Comparison of ENCODE assay signal across 8 cellular contexts in the genomic region with DNA sequence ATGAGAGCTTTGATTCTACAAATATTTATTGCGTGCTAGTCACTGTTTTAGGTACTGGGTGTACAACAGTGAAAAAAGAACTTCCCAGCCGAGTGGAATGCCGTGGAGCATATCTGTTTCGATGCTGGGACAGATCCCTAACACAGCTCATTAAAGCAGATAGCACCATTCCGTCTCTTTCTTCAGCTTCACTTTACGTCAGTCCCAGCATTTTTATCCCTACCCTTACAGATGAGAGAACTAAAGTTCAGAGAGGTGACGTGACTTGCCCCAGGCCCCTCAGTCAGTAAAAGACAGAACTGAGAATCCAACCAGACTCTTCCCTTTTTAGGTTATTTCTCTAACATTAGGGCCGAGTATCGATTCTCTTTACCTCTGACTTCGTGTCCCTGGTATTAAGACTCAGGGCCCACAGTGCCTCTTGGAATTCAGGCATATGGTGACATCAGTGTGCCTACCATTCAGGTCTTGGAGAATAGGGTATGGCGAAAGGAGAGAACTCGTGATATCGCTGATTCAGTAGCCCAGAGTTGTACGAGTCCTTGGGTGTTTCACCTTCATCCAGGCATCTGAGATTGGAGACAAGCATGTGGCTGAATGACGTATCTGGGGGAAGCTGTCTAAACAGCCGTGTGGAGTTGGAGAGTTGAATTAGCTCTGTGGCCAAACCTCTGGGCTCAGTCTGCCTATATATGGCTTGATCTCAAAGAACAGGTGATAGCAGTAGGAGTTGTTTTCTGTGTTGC. TPM values are rescaled to one million over a fixed set of nuclear protein-coding genes. Genes with fewer than 3 reads are reported as not detected.
DNase-seq lines count a peak whose midpoint lies in the region; ATAC-seq and TF ChIP-seq lines count a peak whose summit lies in the region.

No MANE protein-coding gene starts in this region.

- no peak overlapping the region for H2AFZ ChIP-seq in parathyroid adenoma

- WGBS in gastroesophageal sphincter (ENCODE audit: low coverage in 1 of 2), 2 donors = 41 to 43% methylated on average over 9 to 11 of the region's 16 CpGs

- peak overlapping the region in 4 of 11 experiments; percentile 49 to 60 (median 58); a peak in 7 of 22 replicates for H3K27ac ChIP-seq in BLaER1 treated with 17β-estradiol and CSF1 and Interleukin-3, amounts not matched to agents 10 nM and 100 nM
- H3K27ac ChIP-seq in SJCRH30 (peak overlapping the region; percentile 71), gastroesophageal sphincter (peak overlapping the region; percentile 87 to 97 (median 94)), parathyroid adenoma (peak overlapping the region; percentile 100)

- H3K4me3 ChIP-seq in BLaER1 treated with 17β-estradiol and CSF1 and Interleukin-3, amounts not matched to agents 10 nM and 100 nM = no peak overlapping the region
- H3K4me3 ChIP-seq in SJCRH30 (peak overlapping the region; percentile 21), gastroesophageal sphincter (peak overlapping the region in 1 of 2 donors; percentile 2), parathyroid adenoma (ENCODE audit: low read depth, low read length) (no peak overlapping the region)

- peaks cover 37 to 84% (median 57%) of the 10 kb centered on the region in 11 experiments; a peak in 21 of 22 replicates for H4K20me1 ChIP-seq in BLaER1 treated with 17β-estradiol and CSF1 and Interleukin-3, amounts not matched to agents 10 nM and 100 nM

- peaks cover 61% of the 10 kb centered on the region for H3K79me2 ChIP-seq in parathyroid adenoma

- no peak for TF ChIP-seq CTCF in gastroesophageal sphincter (IDR thresholded peaks at IDR 0.05)
- no peak for TF ChIP-seq CTCF in parathyroid adenoma (IDR thresholded peaks at IDR 0.05)

- TF ChIP-seq EP300 in gastroesophageal sphincter (IDR thresholded peaks at IDR 0.05) = peak; percentile 65

- H3K9me3 ChIP-seq in BLaER1 treated with 17β-estradiol and CSF1 and Interleukin-3, amounts not matched to agents 10 nM and 100 nM (replicated peaks in 1 of 11) = no peaks in the 10 kb centered on the region
- no peaks in the 10 kb centered on the region for H3K9me3 ChIP-seq in SJCRH30 (replicated peaks)
- no peaks in the 10 kb centered on the region for H3K9me3 ChIP-seq in gastroesophageal sphincter
- no peaks in the 10 kb centered on the region for H3K9me3 ChIP-seq in parathyroid adenoma (ENCODE audit: control insufficient read depth, low read length)

- H3K27me3 ChIP-seq in BLaER1 treated with 17β-estradiol and CSF1 and Interleukin-3, amounts not matched to agents 10 nM and 100 nM = no peaks in the 10 kb centered on the region
- no peaks in the 10 kb centered on the region for H3K27me3 ChIP-seq in SJCRH30
- H3K27me3 ChIP-seq in gastroesophageal sphincter = no peaks in the 10 kb centered on the region
- H3K27me3 ChIP-seq in parathyroid adenoma (ENCODE audit: control insufficient read depth, insufficient read depth, low read length) = no peaks in the 10 kb centered on the region

- peaks cover 6 to 45% (median 24%) of the 10 kb centered on the region in 11 experiments; a peak in 15 of 22 replicates for H3K36me3 ChIP-seq in BLaER1 treated with 17β-estradiol and CSF1 and Interleukin-3, amounts not matched to agents 10 nM and 100 nM
- H3K36me3 ChIP-seq in SJCRH30 (peaks cover 9% of the 10 kb centered on the region; the same call in 1 of the 2 replicates), gastroesophageal sphincter (no peaks in the 10 kb centered on the region), parathyroid adenoma (ENCODE audit: control insufficient read depth, insufficient read depth, low read length) (no peaks in the 10 kb centered on the region)

- peaks cover 70 to 88% (median 83%) of the 10 kb centered on the region in 10 experiments for H3K4me1 ChIP-seq in BLaER1 treated with 17β-estradiol and CSF1 and Interleukin-3, amounts not matched to agents 10 nM and 100 nM
- H3K4me1 ChIP-seq in SJCRH30 (peaks cover 35% of the 10 kb centered on the region), gastroesophageal sphincter (peaks cover 22 to 96% (median 44%) of the 10 kb centered on the region in 3 donors), parathyroid adenoma (peaks cover 64% of the 10 kb centered on the region)

- TF ChIP-seq POLR2A in gastroesophageal sphincter (IDR thresholded peaks at IDR 0.05) = no peak

- DNase-seq in SJCRH30 (peak; percentile 90 to 97), mucosa of gallbladder (ENCODE audit: low spot score) (no peak)
- DNase-seq in stimulated activated CD8-positive, alpha-beta memory T cell treated with anti-CD3 and anti-CD28 coated beads, Interleukin-4, amount 100 ng/mL, for 48 hours = no peak

- peak overlapping the region; percentile 73 to 99 (median 85) for H3K4me2 ChIP-seq in BLaER1 treated with 17β-estradiol and CSF1 and Interleukin-3, amounts not matched to agents 10 nM and 100 nM
- peak overlapping the region; percentile 52 for H3K4me2 ChIP-seq in parathyroid adenoma (ENCODE audit: low read length)

- ATAC-seq in gastroesophageal sphincter = peak; percentile 74
- no peak for ATAC-seq in GM19452 (IDR thresholded peaks at IDR 0.05; ENCODE audit: unreplicated experiment)
- no peak for ATAC-seq in GM21717 (IDR thresholded peaks at IDR 0.05; ENCODE audit: unreplicated experiment)

- H3K9ac ChIP-seq in BLaER1 treated with 17β-estradiol and CSF1 and Interleukin-3, amounts not matched to agents 10 nM and 100 nM = peak overlapping the region in 2 of 11 experiments; percentile 12 to 28; a peak in 2 of 22 replicates
- H3K9ac ChIP-seq in parathyroid adenoma = no peak overlapping the region

RNA-seq across cellular contexts. Expression of a gene that starts 27.1 kb away (rescaled TPM):
- 166 and 192 TPM in 2 replicates for total RNA-seq in SJCRH30 (2014; rRNA removed; shearing (Covaris generic))
- 100 to 1,000 TPM; 337 to 938 (median 507) TPM for total RNA-seq in gastroesophageal sphincter
- 628 TPM for total RNA-seq in mucosa of gallbladder

RNA-seq across cellular contexts. Expression of a gene that starts 55.6 kb away (rescaled TPM):
- 320 and 322 TPM in 2 replicates for total RNA-seq in SJCRH30 (2014; rRNA removed; shearing (Covaris generic))
- total RNA-seq in gastroesophageal sphincter = 100 to 1,000 TPM; 392 to 489 (median 414) TPM
- total RNA-seq in mucosa of gallbladder = 233 TPM

RNA-seq across cellular contexts. Expression of a gene that starts 56.8 kb away (rescaled TPM):
- total RNA-seq in SJCRH30 (2014; rRNA removed; shearing (Covaris generic)) = 1.2 and 1.5 TPM in 2 replicates
- 10 to 100 TPM in 1 of 4 donors, 1 to 10 TPM in 2, under 1 TPM in 1; 0.62 to 16.1 (median 3.1) TPM for total RNA-seq in gastroesophageal sphincter
- total RNA-seq in mucosa of gallbladder = 8.2 TPM

Comparison
In these comparisons a context has a peak if more than half of its experiments do, and no peak if none do; other contexts are left out.
1. DNase-seq: peak in SJCRH30 (2 of 2); none in mucosa of gallbladder (single experiment) and stimulated activated CD8-positive, alpha-beta memory T cell treated with anti-CD3 and anti-CD28 coated beads, Interleukin-4, amount 100 ng/mL, for 48 hours (single experiment).